In the genomic region with DNA sequence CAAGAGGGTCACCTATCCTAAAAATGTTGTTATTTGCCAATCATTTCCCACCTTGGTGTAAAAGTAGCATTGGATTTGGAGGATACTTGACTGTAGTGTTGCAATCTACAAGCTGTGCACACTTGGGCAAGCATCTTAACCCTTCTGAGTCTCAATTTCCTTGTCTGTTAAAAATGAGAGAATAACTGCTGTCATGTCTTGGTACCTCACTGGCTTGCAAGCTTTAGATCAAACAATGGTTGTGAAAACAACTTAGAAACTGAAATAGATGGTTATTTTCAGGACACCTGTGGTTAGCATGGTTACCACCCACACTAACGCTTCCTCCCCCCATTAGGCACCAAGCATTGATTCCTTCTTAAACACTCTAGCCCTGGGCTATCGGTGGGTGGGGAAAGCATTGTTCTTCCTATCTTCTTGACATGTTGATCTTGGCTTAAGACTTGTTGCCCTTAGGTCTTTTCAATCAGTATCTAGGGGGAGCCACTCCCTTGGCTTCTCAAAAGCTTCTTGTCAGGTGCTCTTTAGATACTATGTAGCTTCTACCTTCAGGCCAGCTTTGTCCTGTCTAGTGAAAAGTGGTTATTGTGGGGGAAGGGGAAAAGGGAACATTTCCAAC, we compare ENCODE assay signal across 9 cellular contexts. TPM values are rescaled to one million over a fixed set of nuclear protein-coding genes. Genes with fewer than 3 reads are reported as not detected.
A peak's percentile ranks its signal among the peaks of the same experiment; 100 is the strongest.
DNase-seq lines count a peak whose midpoint lies in the region; ATAC-seq and TF ChIP-seq lines count a peak whose summit lies in the region.
"Had no signal": no experiment of that assay in that cellular context is flagged by ENCODE, and none has a peak within 500 bp of the region (broad histone marks: within the 10 kb centered on the region; RNA-seq: fewer than 3 reads in every experiment).

No MANE protein-coding gene starts in this region.

- H3K9me3 Mint-ChIP-seq in activated CD4-positive, alpha-beta T cell treated with anti-CD3 and anti-CD28 coated beads for 36 hours (ENCODE audit: low read depth), result no peaks in the 10 kb centered on the region
- peaks cover 7% of the 10 kb centered on the region for H3K9me3 Mint-ChIP-seq in progenitor cell of endocrine pancreas (ENCODE audit: low read depth)

- no peak overlapping the region; the same call in 1 of the 2 replicates for H3K27ac ChIP-seq in KMS-11
- H3K27ac ChIP-seq: parathyroid adenoma had no signal

- no peak overlapping the region for H3K27ac Mint-ChIP-seq in activated CD4-positive, alpha-beta T cell treated with anti-CD3 and anti-CD28 coated beads for 36 hours
- H3K27ac Mint-ChIP-seq in progenitor cell of endocrine pancreas, result peak overlapping the region; percentile 95

- H4K20me1 ChIP-seq in KMS-11 (ENCODE audit: insufficient read depth), result no peaks in the 10 kb centered on the region

- peaks cover 29% of the 10 kb centered on the region for H3K4me1 ChIP-seq in KMS-11 (ENCODE audit: low read depth, poor library complexity, severe bottlenecking)
- H3K4me1 ChIP-seq: parathyroid adenoma had no signal

- H3K4me3 ChIP-seq in KMS-11 (IDR thresholded peaks at IDR 0.05; ENCODE audit: insufficient read depth, low read depth, low read length), result no peak overlapping the region

- peak overlapping the region; percentile 73 for H3K4me2 ChIP-seq in KMS-11

- peaks cover 2% of the 10 kb centered on the region for H3K27me3 Mint-ChIP-seq in activated CD4-positive, alpha-beta T cell treated with anti-CD3 and anti-CD28 coated beads for 36 hours
- no peaks in the 10 kb centered on the region for H3K27me3 Mint-ChIP-seq in progenitor cell of endocrine pancreas

- H3K36me3 Mint-ChIP-seq in activated CD4-positive, alpha-beta T cell treated with anti-CD3 and anti-CD28 coated beads for 36 hours (ENCODE audit: low read depth), result no peaks in the 10 kb centered on the region
- H3K36me3 Mint-ChIP-seq in progenitor cell of endocrine pancreas (ENCODE audit: insufficient read depth), result peaks cover 3% of the 10 kb centered on the region

- no peak overlapping the region for H3K9ac ChIP-seq in KMS-11
- H3K9ac ChIP-seq: parathyroid adenoma had no signal

- peaks cover 7% of the 10 kb centered on the region for H3K4me1 Mint-ChIP-seq in activated CD4-positive, alpha-beta T cell treated with anti-CD3 and anti-CD28 coated beads for 36 hours
- peaks cover 56% of the 10 kb centered on the region for H3K4me1 Mint-ChIP-seq in progenitor cell of endocrine pancreas (ENCODE audit: low read depth)

- ATAC-seq in activated CD4-positive, alpha-beta T cell treated with anti-CD3 and anti-CD28 coated beads for 36 hours, result peak; percentile 26

- H3K36me3 ChIP-seq in KMS-11 (ENCODE audit: insufficient read depth), result no peaks in the 10 kb centered on the region

- DNase-seq in activated CD4-positive, alpha-beta T cell treated with anti-CD3 and anti-CD28 coated beads for 36 hours, result peak; percentile 7
- DNase-seq in activated CD4-positive, alpha-beta T cell treated with anti-CD3 and anti-CD28 coated beads, Interleukin-2, amount 50 U/mL, for 1 hour, result no peak
- no peak for DNase-seq in HEK293T (ENCODE audit: extremely low spot score)
- DNase-seq in progenitor cell of endocrine pancreas (ENCODE audit: low spot score, unreplicated experiment), result no peak
- DNase-seq in GF-D8 (lab: John Stamatoyannopoulos, UW), result no peak
- no peak for DNase-seq in epidermal melanocyte (ENCODE audit: insufficient read length, low spot score)
- DNase-seq in SKM-1 (lab: John Stamatoyannopoulos, UW; ENCODE audit: unreplicated experiment), result no peak

- H2AFZ ChIP-seq in KMS-11 (ENCODE audit: low read depth), result no peak overlapping the region
- H2AFZ ChIP-seq: parathyroid adenoma had no signal

- CTCF ChIA-PET in activated CD4-positive, alpha-beta T cell treated with anti-CD3 and anti-CD28 coated beads for 36 hours (lab: Charles Lee), result no interaction called here
- CTCF ChIA-PET in HEK293T (lab: Yijun Ruan, JAX), result interaction anchor here (0.6 to 1.6 kb wide), 3 partner anchors 9 to 150 kb away, joined by 3 to 4 read pairs (median 4); partner anchors contain the start of gene AMOT

- no peaks in the 10 kb centered on the region for H3K79me2 ChIP-seq in KMS-11 (ENCODE audit: insufficient read depth, low read depth)
- H3K79me2 ChIP-seq: parathyroid adenoma had no signal

- intact Hi-C loops in activated CD4-positive, alpha-beta T cell treated with anti-CD3 and anti-CD28 coated beads for 36 hours (cut with DNase I, micrococcal nuclease), result no loop called here

- POLR2A ChIA-PET in activated CD4-positive, alpha-beta T cell treated with anti-CD3 and anti-CD28 coated beads for 36 hours (lab: Charles Lee), result no interaction called here
- POLR2A ChIA-PET in HEK293T (lab: Yijun Ruan, JAX), result interaction anchor here (1.0 to 5.2 kb wide), 2 partner anchors 11 to 23 kb away, joined by 3 to 52 read pairs; partner anchors contain the start of gene AMOT

- no peak overlapping the region for H3K4me3 Mint-ChIP-seq in activated CD4-positive, alpha-beta T cell treated with anti-CD3 and anti-CD28 coated beads for 36 hours
- H3K4me3 Mint-ChIP-seq in progenitor cell of endocrine pancreas (ENCODE audit: low read depth), result peak overlapping the region; percentile 20

- TF ChIP-seq CTCF in KMS-11 (conservative IDR thresholded peaks at IDR 0.05; ENCODE audit: low read depth, low read length), result no peak
- TF ChIP-seq CTCF in progenitor cell of endocrine pancreas (IDR thresholded peaks at IDR 0.05; ENCODE audit: unreplicated experiment), result no peak

- peaks cover 9% of the 10 kb centered on the region; the same call in 1 of the 2 replicates for H3K27me3 ChIP-seq in KMS-11 (ENCODE audit: insufficient read depth, low read depth)

TF ChIP-seq in HEK293T, 16 proteins besides CTCF, POLR2A, EP300 and RAD21:
- TF ChIP-seq FOXK2 (IDR thresholded peaks at IDR 0.05), result no peak
- TF ChIP-seq CTBP1 (IDR thresholded peaks at IDR 0.05; ENCODE audit: borderline replicate concordance), result peak; percentile 79; the same call in 1 of the 2 replicates
- no peak for TF ChIP-seq NFRKB (IDR thresholded peaks at IDR 0.05)
- TF ChIP-seq, protein P1, sequence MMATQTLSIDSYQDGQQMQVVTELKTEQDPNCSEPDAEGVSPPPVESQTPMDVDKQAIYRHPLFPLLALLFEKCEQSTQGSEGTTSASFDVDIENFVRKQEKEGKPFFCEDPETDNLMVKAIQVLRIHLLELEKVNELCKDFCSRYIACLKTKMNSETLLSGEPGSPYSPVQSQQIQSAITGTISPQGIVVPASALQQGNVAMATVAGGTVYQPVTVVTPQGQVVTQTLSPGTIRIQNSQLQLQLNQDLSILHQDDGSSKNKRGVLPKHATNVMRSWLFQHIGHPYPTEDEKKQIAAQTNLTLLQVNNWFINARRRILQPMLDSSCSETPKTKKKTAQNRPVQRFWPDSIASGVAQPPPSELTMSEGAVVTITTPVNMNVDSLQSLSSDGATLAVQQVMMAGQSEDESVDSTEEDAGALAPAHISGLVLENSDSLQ (IDR thresholded peaks at IDR 0.05), result peak; percentile 43; the same call in 1 of the 2 replicates

RNA-seq across cellular contexts. Expression of gene AMOT, which starts 10.6 kb away (rescaled TPM):
- 1 to 10 TPM; 1.1 to 1.5 TPM for total RNA-seq in activated CD4-positive, alpha-beta T cell treated with anti-CD3 and anti-CD28 coated beads for 36 hours
- 444 and 494 TPM in 2 replicates for total RNA-seq in progenitor cell of endocrine pancreas

Comparison
In these comparisons a context has a peak if more than half of its experiments do, and no peak if none do; other contexts are left out.
1. RNA of gene AMOT, which starts 10.6 kb away (total RNA-seq): 444 to 494 TPM in progenitor cell of endocrine pancreas; 1.1 to 1.5 TPM in activated CD4-positive, alpha-beta T cell treated with anti-CD3 and anti-CD28 coated beads for 36 hours; every median in the first group is over 100 times any median in the second.